Comparison of ENCODE assay signal across 12 cellular contexts in the genomic region with DNA sequence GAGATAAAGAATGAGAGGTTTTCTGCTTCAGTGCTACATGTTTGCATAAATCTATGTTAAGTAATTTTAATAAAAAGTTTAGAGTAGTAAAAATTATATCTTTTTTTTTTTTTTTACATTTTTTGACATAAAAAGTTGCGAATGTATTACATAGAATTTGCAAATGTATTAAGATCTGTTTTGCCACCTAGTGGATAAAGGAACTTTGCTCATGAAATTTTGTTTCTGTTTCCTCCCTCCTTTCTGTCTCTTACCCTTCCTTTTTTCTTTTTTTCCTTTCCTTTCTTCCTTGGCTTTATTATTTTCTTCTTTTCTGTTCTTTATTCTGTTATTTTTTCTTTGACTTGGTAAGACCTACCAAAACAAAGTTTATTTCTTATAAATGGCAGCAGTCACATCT. TPM values are rescaled to one million over a fixed set of nuclear protein-coding genes. Genes with fewer than 3 reads are reported as not detected.
DNase-seq lines count a peak whose midpoint lies in the region; ATAC-seq and TF ChIP-seq lines count a peak whose summit lies in the region.
"Had no signal": no experiment of that assay in that cellular context is flagged by ENCODE, and none has a peak within 500 bp of the region (broad histone marks: within the 10 kb centered on the region; RNA-seq: fewer than 3 reads in every experiment).

No MANE protein-coding gene starts in this region.

- H3K27ac ChIP-seq in C4-2B (no peak overlapping the region), brain microvascular endothelial cell (no peak overlapping the region)

- H3K9me3 Mint-ChIP-seq in IgD-negative memory B cell (no peaks in the 10 kb centered on the region), mesothelial cell of epicardium (peaks cover 11% of the 10 kb centered on the region)

- TF ChIP-seq CTCF in C4-2B (conservative IDR thresholded peaks at IDR 0.05) (peak; percentile 64), brain microvascular endothelial cell (IDR thresholded peaks at IDR 0.05; ENCODE audit: low read depth, low read length, missing control alignments) (peak; percentile 26), mesothelial cell of epicardium (IDR thresholded peaks at IDR 0.05; ENCODE audit: unreplicated experiment) (peak; percentile 36)

- H3K27me3 Mint-ChIP-seq in IgD-negative memory B cell (no peaks in the 10 kb centered on the region), mesothelial cell of epicardium (ENCODE audit: low read depth) (no peaks in the 10 kb centered on the region)

- H3K36me3 Mint-ChIP-seq in IgD-negative memory B cell (peaks cover 13% of the 10 kb centered on the region), mesothelial cell of epicardium (peaks cover 44% of the 10 kb centered on the region)

- in situ Hi-C loops in brain microvascular endothelial cell (cut with HindIII; ENCODE audit: low pct_ligation_motif_present, low sequenced_read_pairs): no loop called here

- H3K4me1 Mint-ChIP-seq in IgD-negative memory B cell (peaks cover 9 to 14% (median 14%) of the 10 kb centered on the region in 3 donors), mesothelial cell of epicardium (no peaks in the 10 kb centered on the region)

- peaks cover 8% of the 10 kb centered on the region for H3K36me3 ChIP-seq in brain microvascular endothelial cell (replicated peaks)

- no peak overlapping the region for H3K4me3 ChIP-seq in brain microvascular endothelial cell (ENCODE audit: low read depth, low read length)

- DNase-seq in brain microvascular endothelial cell (no peak), mesothelial cell of epicardium (ENCODE audit: low spot score in 2 of 2, unreplicated experiment in 2 of 2) (no peak), NCI-H2081 (lab: John Stamatoyannopoulos, UW) (no peak)
- no peak for DNase-seq in stimulated activated CD4-positive, alpha-beta T cell treated with anti-CD3 and anti-CD28 coated beads, Interleukin-12 subunit alpha, Interleukin-12 subunit beta, amount 100 ng/mL, for 4 hours
- DNase-seq: activated CD4-positive, alpha-beta T cell treated with anti-CD3 and anti-CD28 coated beads for 48 hours; activated naive CD4-positive, alpha-beta T cell treated with Interleukin-2 at 50 U/mL for 16 hours; DMS79; stimulated activated CD4-positive, alpha-beta T cell treated with anti-CD3 and anti-CD28 coated beads, Interleukin-4, amount 100 ng/mL, for 1 hour had no signal

- H3K4me3 Mint-ChIP-seq in IgD-negative memory B cell: no peak overlapping the region
- H3K4me3 Mint-ChIP-seq in mesothelial cell of epicardium: no peak overlapping the region

- ATAC-seq in HG03457 (IDR thresholded peaks at IDR 0.05; ENCODE audit: unreplicated experiment): no peak
- no peak for ATAC-seq in GM21515 (IDR thresholded peaks at IDR 0.05; ENCODE audit: unreplicated experiment)

- H3K27ac Mint-ChIP-seq in IgD-negative memory B cell (peak overlapping the region; percentile 4 to 71 (median 7)), mesothelial cell of epicardium (no peak overlapping the region)

- H3K27me3 ChIP-seq in brain microvascular endothelial cell (replicated peaks): no peaks in the 10 kb centered on the region

RNA-seq across cellular contexts. Expression of a gene that starts 58.5 kb away (rescaled TPM):
- 4.2 TPM for polyA plus RNA-seq in IgD-negative memory B cell
- total RNA-seq in mesothelial cell of epicardium: 0.60 to 1.1 TPM (median 0.90 TPM) in 3 replicates

RNA-seq across cellular contexts. Expression of a gene that starts 59.6 kb away (rescaled TPM):
- polyA plus RNA-seq in IgD-negative memory B cell: 98.9 TPM
- 53.1 to 63.2 TPM (median 58.2 TPM) in 3 replicates for total RNA-seq in mesothelial cell of epicardium
